ENCODE assay signal across 19 cellular contexts in genomic region chr5:172143875-172144274, GRCh38. TPM values are rescaled to one million over a fixed set of nuclear protein-coding genes. Genes with fewer than 3 reads are reported as not detected.
DNase-seq lines count a peak whose midpoint lies in the region; ATAC-seq and TF ChIP-seq lines count a peak whose summit lies in the region.
"Had no signal": no experiment of that assay in that cellular context is flagged by ENCODE, and none has a peak within 500 bp of the region (broad histone marks: within the 10 kb centered on the region; RNA-seq: fewer than 3 reads in every experiment).

No MANE protein-coding gene starts in this region.

- no peaks in the 10 kb centered on the region for H3K27me3 ChIP-seq in CD8-positive, alpha-beta T cell (ENCODE audit: insufficient read depth, low read length)
- H3K27me3 ChIP-seq in RWPE2 (ENCODE audit: insufficient read depth, poor library complexity, severe bottlenecking) (no peaks in the 10 kb centered on the region), dorsolateral prefrontal cortex (no peaks in the 10 kb centered on the region), neutrophil (no peaks in the 10 kb centered on the region), Karpas-422 (ENCODE audit: low read length) (no peaks in the 10 kb centered on the region)

- CTCF ChIA-PET in CD8-positive, alpha-beta T cell (lab: Charles Lee): interaction anchor here (0.6 to 1.7 kb wide), 4 partner anchors 33 to 45 kb away, joined by 3 to 4 read pairs (median 4); partner anchors contain the start of gene STK10

- H3K79me2 ChIP-seq in Karpas-422 (ENCODE audit: low read length): peaks cover 84% of the 10 kb centered on the region

- ATAC-seq in CD8-positive, alpha-beta T cell: no peak
- ATAC-seq in RWPE2 (ENCODE audit: low read depth) (no peak), HG02763 (IDR thresholded peaks at IDR 0.05; ENCODE audit: unreplicated experiment) (no peak)

- peak overlapping the region; percentile 90 for H3K27ac Mint-ChIP-seq in CD8-positive, alpha-beta T cell
- H3K27ac Mint-ChIP-seq: activated T-helper 1 cell treated with anti-CD3 and anti-CD28 coated beads, Interleukin-12 subunit alpha, Interleukin-12 subunit beta, Interleukin-2, Interleukin-4 antibody, amounts not matched to agents 30 ng/mL and 10 ng/mL and 1 ng/mL, durations not matched to agents 14 hours and 24 hours and 36 hours had no signal

- no peak overlapping the region for H3K4me2 ChIP-seq in Karpas-422 (ENCODE audit: low read depth, low read length, poor library complexity, severe bottlenecking)

- peaks cover 7% of the 10 kb centered on the region; the same call in 1 of the 2 replicates for H4K20me1 ChIP-seq in Karpas-422 (ENCODE audit: insufficient read depth, low read depth, low read length)

- H3K9me2 ChIP-seq in Karpas-422 (replicated peaks; ENCODE audit: insufficient read depth, low read length): no peaks in the 10 kb centered on the region

- intact Hi-C loops in CD8-positive, alpha-beta T cell (cut with DNase I, micrococcal nuclease): loop anchor here (2.0 to 5.0 kb wide), 3 partner anchors 15 to 37 kb away; no protein-coding TSS in a partner anchor
- intact Hi-C loops in dorsolateral prefrontal cortex (cut with DNase I): loop anchor here in 1 of 2 donors (5.0 kb wide), 1 partner anchor 43 kb away; the partner anchor contains the start of gene STK10

- H3K36me3 Mint-ChIP-seq in CD8-positive, alpha-beta T cell: peaks cover 74% of the 10 kb centered on the region

- H3K36me3 ChIP-seq in CD8-positive, alpha-beta T cell (ENCODE audit: insufficient read depth, low read length): peaks cover 29% of the 10 kb centered on the region
- H3K36me3 ChIP-seq in RWPE2 (ENCODE audit: low read depth): peaks cover 4% of the 10 kb centered on the region; the same call in 1 of the 2 replicates
- peaks cover 54% of the 10 kb centered on the region for H3K36me3 ChIP-seq in neutrophil
- H3K36me3 ChIP-seq in Karpas-422 (ENCODE audit: insufficient read depth, low read length): peaks cover 7% of the 10 kb centered on the region

- H3K9me3 ChIP-seq in CD8-positive, alpha-beta T cell (ENCODE audit: low read length): no peaks in the 10 kb centered on the region
- H3K9me3 ChIP-seq in RWPE2 (ENCODE audit: severe bottlenecking) (no peaks in the 10 kb centered on the region), neutrophil (no peaks in the 10 kb centered on the region), Karpas-422 (ENCODE audit: low read length) (no peaks in the 10 kb centered on the region)

- no peak for DNase-seq in CD8-positive, alpha-beta T cell
- peak; percentile 3 for DNase-seq in RWPE2 (ENCODE audit: low spot score)
- no peak for DNase-seq in dorsolateral prefrontal cortex
- DNase-seq in NCI-H345 treated with DMSO at 0.1 percent for 48 hours (lab: John Stamatoyannopoulos, UW; ENCODE audit: unreplicated experiment): no peak
- DNase-seq in Karpas-422: no peak
- DNase-seq: activated CD4-positive, alpha-beta T cell treated with anti-CD3 and anti-CD28 coated beads for 4 hours; effector CD4-positive, alpha-beta T cell; stimulated activated naive CD4-positive, alpha-beta T cell treated with Interleukin-2 at 50 U/mL for 16 hours; T-helper 9 cell had no signal

- peaks cover 92% of the 10 kb centered on the region for H3K4me1 Mint-ChIP-seq in CD8-positive, alpha-beta T cell (ENCODE audit: low read depth)

- H3K9me3 Mint-ChIP-seq in CD8-positive, alpha-beta T cell: no peaks in the 10 kb centered on the region
- H3K9me3 Mint-ChIP-seq: activated T-helper 1 cell treated with anti-CD3 and anti-CD28 coated beads, Interleukin-12 subunit alpha, Interleukin-12 subunit beta, Interleukin-2, Interleukin-4 antibody, amounts not matched to agents 30 ng/mL and 10 ng/mL and 1 ng/mL, durations not matched to agents 14 hours and 24 hours and 36 hours had no signal

- H3K9ac ChIP-seq in Karpas-422 (ENCODE audit: low read length): no peak overlapping the region
- H3K9ac ChIP-seq: GM23248 had no signal

- no peak overlapping the region for H2AFZ ChIP-seq in Karpas-422 (ENCODE audit: low read length)
- H2AFZ ChIP-seq: GM23248 had no signal

- H3K4me1 ChIP-seq in CD8-positive, alpha-beta T cell (ENCODE audit: insufficient read depth, low read length): peaks cover 89% of the 10 kb centered on the region
- no peaks in the 10 kb centered on the region for H3K4me1 ChIP-seq in RWPE2 (ENCODE audit: insufficient read depth, poor library complexity, severe bottlenecking)
- peaks cover 34 to 68% of the 10 kb centered on the region in 2 experiments for H3K4me1 ChIP-seq in neutrophil (ENCODE audit: control insufficient read depth in 1 of 2, insufficient read depth in 1 of 2, low read depth in 1 of 2, low read length in 1 of 2)
- H3K4me1 ChIP-seq in Karpas-422 (ENCODE audit: low read length): peaks cover 11% of the 10 kb centered on the region

- no peak for TF ChIP-seq CTCF in CD8-positive, alpha-beta T cell (IDR thresholded peaks at IDR 0.05)
- TF ChIP-seq CTCF in RWPE2 (IDR thresholded peaks at IDR 0.05; ENCODE audit: poor library complexity, severe bottlenecking) (no peak), dorsolateral prefrontal cortex (IDR thresholded peaks at IDR 0.05 in 54 of 56, conservative IDR thresholded peaks at IDR 0.05 in 2 of 56; ENCODE audit: low read depth in 1 of 56, partially characterized antibody in 56 of 56) (no peak), neutrophil (IDR thresholded peaks at IDR 0.05) (no peak)

- H3K27me3 Mint-ChIP-seq in CD8-positive, alpha-beta T cell (ENCODE audit: low read depth): no peaks in the 10 kb centered on the region

- H3K27ac ChIP-seq in CD8-positive, alpha-beta T cell (ENCODE audit: low read depth, low read length): no peak overlapping the region
- H3K27ac ChIP-seq in RWPE2 (ENCODE audit: poor library complexity, severe bottlenecking) (no peak overlapping the region), dorsolateral prefrontal cortex (peak overlapping the region in 44 of 59 donors; percentile 7 to 85 (median 60)), neutrophil (peak overlapping the region; percentile 96), Karpas-422 (ENCODE audit: low read length) (no peak overlapping the region)
- H3K27ac ChIP-seq: C4-2B, GM23248 had no signal

- no peak overlapping the region for H3K4me3 Mint-ChIP-seq in CD8-positive, alpha-beta T cell
- H3K4me3 Mint-ChIP-seq: activated T-helper 1 cell treated with anti-CD3 and anti-CD28 coated beads, Interleukin-12 subunit alpha, Interleukin-12 subunit beta, Interleukin-2, Interleukin-4 antibody, amounts not matched to agents 30 ng/mL and 10 ng/mL and 1 ng/mL, durations not matched to agents 14 hours and 24 hours and 36 hours had no signal

- POLR2A ChIA-PET in CD8-positive, alpha-beta T cell (lab: Charles Lee): interaction anchor here (1.0 kb wide), 1 partner anchor 17 kb away, joined by 3 read pairs; no protein-coding TSS in a partner anchor

- no peak overlapping the region for H3K4me3 ChIP-seq in CD8-positive, alpha-beta T cell (ENCODE audit: low read depth, low read length)
- H3K4me3 ChIP-seq in RWPE2 (ENCODE audit: severe bottlenecking) (no peak overlapping the region), dorsolateral prefrontal cortex (peak overlapping the region in 4 of 59 donors; percentile 28 to 35 (median 33)), neutrophil (ENCODE audit: low read depth in 1 of 2, low read length in 1 of 2) (no peak overlapping the region), Karpas-422 (ENCODE audit: low read length) (no peak overlapping the region)
- H3K4me3 ChIP-seq: GM23248, lung had no signal

RNA-seq across cellular contexts. Expression of gene STK10, which starts 44.1 kb away (rescaled TPM):
- total RNA-seq in CD8-positive, alpha-beta T cell: 100 to 1,000 TPM; 172 to 182 TPM
- 10 to 100 TPM in 111 of 120 experiments, 1 to 10 TPM in 9; 4.5 to 28.7 (median 16.7) TPM for total RNA-seq in dorsolateral prefrontal cortex
- total RNA-seq in Karpas-422 (2014; rRNA removed; shearing (Covaris generic); ENCODE audit: low replicate concordance): 24.9 and 48.2 TPM in 2 replicates

RNA-seq across cellular contexts. Expression of gene EFCAB9, which starts 50.1 kb away (rescaled TPM):
- total RNA-seq in CD8-positive, alpha-beta T cell: not detected
- not detected for total RNA-seq in dorsolateral prefrontal cortex
- total RNA-seq in Karpas-422 (2014; rRNA removed; shearing (Covaris generic); ENCODE audit: low replicate concordance): not detected in 2 replicates
- total RNA-seq: activated T-helper 1 cell treated with anti-CD3 and anti-CD28 coated beads, Interleukin-12 subunit alpha, Interleukin-12 subunit beta, Interleukin-2, Interleukin-4 antibody, amounts not matched to agents 30 ng/mL and 10 ng/mL and 1 ng/mL, durations not matched to agents 14 hours and 24 hours and 36 hours; Daoy; GM23248; HT1080; lung; MCF 10A; Right ventricle myocardium superior had no signal

Comparison
In these comparisons a context has a peak if more than half of its experiments do, and no peak if none do; other contexts are left out.
1. H3K27ac ChIP-seq: peak in dorsolateral prefrontal cortex (44 of 59) and neutrophil (single experiment); none in CD8-positive, alpha-beta T cell (single experiment), RWPE2 (single experiment) and Karpas-422 (single experiment).